10 cellular contexts compared by ENCODE assay signal in the genomic region with DNA sequence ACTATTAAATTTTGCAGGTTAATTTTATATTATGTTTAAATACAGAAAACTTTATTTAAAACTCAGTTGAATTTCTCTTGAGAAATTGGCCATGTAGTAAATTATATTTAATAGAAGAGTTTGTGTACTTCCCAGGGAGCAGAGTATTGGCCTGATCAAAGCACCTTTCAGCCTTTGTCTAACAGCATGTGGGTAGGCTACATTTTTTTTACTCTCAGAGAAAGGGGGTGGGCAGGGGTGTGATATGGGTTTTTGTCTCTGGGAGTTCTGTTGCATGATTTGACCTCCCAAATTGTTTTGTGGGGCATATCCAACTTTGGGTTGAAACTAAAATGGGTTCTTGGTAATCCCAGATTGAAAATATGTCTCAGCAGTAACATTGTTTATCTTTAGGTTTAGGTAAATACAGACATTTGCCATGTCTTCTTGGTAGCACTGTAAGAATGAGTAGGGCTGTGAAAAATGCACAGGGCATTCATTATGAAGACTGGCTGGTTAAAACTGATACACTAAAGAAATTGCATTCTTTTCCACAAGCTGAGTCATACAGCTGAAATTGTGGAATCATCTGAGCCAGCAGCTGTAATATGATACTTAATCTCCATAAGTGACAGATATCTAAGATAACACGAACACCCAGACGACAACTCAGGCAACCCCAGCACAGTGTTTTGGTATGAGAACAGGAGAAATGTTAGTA.
DNase-seq lines count a peak whose midpoint lies in the region; ATAC-seq, FAIRE-seq and TF ChIP-seq lines count a peak whose summit lies in the region.
"Had no signal": no experiment of that assay in that cellular context is flagged by ENCODE, and none has a peak within 500 bp of the region (broad histone marks: within the 10 kb centered on the region; RNA-seq: fewer than 3 reads in every experiment).

No MANE protein-coding gene starts in this region.

- TF ChIP-seq CTCF in AG09309 (IDR thresholded peaks at IDR 0.05; ENCODE audit: control insufficient read depth, insufficient read depth, low read depth, low read length, missing control alignments) (no peak), body of pancreas (IDR thresholded peaks at IDR 0.05) (no peak), lower lobe of right lung (IDR thresholded peaks at IDR 0.05) (no peak)

- H3K36me3 ChIP-seq in body of pancreas (replicated peaks in 1 of 2; ENCODE audit: insufficient read depth in 1 of 2, low read depth in 2 of 2) (no peaks in the 10 kb centered on the region), lower lobe of right lung (no peaks in the 10 kb centered on the region)

- ATAC-seq in body of pancreas = peak; percentile 80
- ATAC-seq in lower lobe of right lung = peak; percentile 64 to 75
- ATAC-seq: activated CD8-positive, alpha-beta T cell treated with anti-CD3 and anti-CD28 coated beads for 36 hours had no signal

- intact Hi-C loops in body of pancreas (cut with DNase I) (no loop called here), lower lobe of right lung (cut with DNase I) (no loop called here)

- no peak for FAIRE-seq in frontal cortex (lab: Jason Lieb, UNC)
- FAIRE-seq: D721Med had no signal

- H3K4me1 ChIP-seq in body of pancreas (no peaks in the 10 kb centered on the region), lower lobe of right lung (no peaks in the 10 kb centered on the region)

- H3K4me3 ChIP-seq in AG09309 (ENCODE audit: control insufficient read depth, low read depth, low read length) = no peak overlapping the region
- no peak overlapping the region for H3K4me3 ChIP-seq in body of pancreas
- no peak overlapping the region for H3K4me3 ChIP-seq in lower lobe of right lung

- 4 to 9% methylated on average over 2 of the region's 2 CpGs for WGBS in body of pancreas, 2 donors

- peak; percentile 80; the same call in 1 of the 2 replicates for TF ChIP-seq EP300 in Ishikawa (IDR thresholded peaks at IDR 0.05; ENCODE audit: borderline replicate concordance)

- peak overlapping the region in 1 of 4 donors; percentile 9 for H3K27ac ChIP-seq in body of pancreas
- H3K27ac ChIP-seq in lower lobe of right lung = peak overlapping the region; percentile 1

- no peak for TF ChIP-seq POLR2A in body of pancreas (IDR thresholded peaks at IDR 0.05)

- DNase-seq in AG09309 (ENCODE audit: low read depth) = peak; percentile 83
- DNase-seq in body of pancreas = no peak
- DNase-seq in lower lobe of right lung = no peak
- DNase-seq in HK-2 (ENCODE audit: unreplicated experiment) = no peak
- DNase-seq in frontal cortex (ENCODE audit: low spot score in 2 of 2) = no peak
- DNase-seq in OCI-M2 (lab: John Stamatoyannopoulos, UW; ENCODE audit: unreplicated experiment) = no peak
- DNase-seq in stimulated activated CD4-positive, alpha-beta T cell treated with anti-CD3 and anti-CD28 coated beads, Interleukin-1b, Interleukin-23, amount 100 ng/mL, for 48 hours = no peak
- DNase-seq: activated CD8-positive, alpha-beta T cell treated with anti-CD3 and anti-CD28 coated beads for 36 hours had no signal

- H3K27me3 ChIP-seq in body of pancreas (no peaks in the 10 kb centered on the region), lower lobe of right lung (ENCODE audit: low read depth) (no peaks in the 10 kb centered on the region)

- TF ChIP-seq RAD21 in Ishikawa (IDR thresholded peaks at IDR 0.05; ENCODE audit: low read depth) = peak; percentile 17; the same call in 1 of the 2 replicates

- no peaks in the 10 kb centered on the region for H3K9me3 ChIP-seq in body of pancreas
- H3K9me3 ChIP-seq in lower lobe of right lung = no peaks in the 10 kb centered on the region

TF ChIP-seq in Ishikawa, 13 proteins besides CTCF, POLR2A, EP300 and RAD21:
- TF ChIP-seq TCF12 (IDR thresholded peaks at IDR 0.05; ENCODE audit: low read depth) = peak; percentile 68
- 0 out of 2 replicates have a peak, but pooled peaks have one; percentile 51 for TF ChIP-seq CEBPB (IDR thresholded peaks at IDR 0.05)
- peak; percentile 79 for TF ChIP-seq TEAD4 (IDR thresholded peaks at IDR 0.05)
- TF ChIP-seq FOXM1 (IDR thresholded peaks at IDR 0.05; ENCODE audit: borderline replicate concordance, low read depth) = peak; percentile 43; the same call in 1 of the 2 replicates
- TF ChIP-seq, protein P1, sequence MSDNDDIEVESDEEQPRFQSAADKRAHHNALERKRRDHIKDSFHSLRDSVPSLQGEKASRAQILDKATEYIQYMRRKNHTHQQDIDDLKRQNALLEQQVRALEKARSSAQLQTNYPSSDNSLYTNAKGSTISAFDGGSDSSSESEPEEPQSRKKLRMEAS (IDR thresholded peaks at IDR 0.05) = peak; percentile 20; the same call in 1 of the 2 replicates
- TF ChIP-seq NFIC (IDR thresholded peaks at IDR 0.05) = peak; percentile 57
- TF ChIP-seq USF1 (IDR thresholded peaks at IDR 0.05) = no peak
- no peak for TF ChIP-seq TAF1 (IDR thresholded peaks at IDR 0.05; ENCODE audit: low read depth)
